ENCODE assay signal across 2 cellular contexts in the genomic region with DNA sequence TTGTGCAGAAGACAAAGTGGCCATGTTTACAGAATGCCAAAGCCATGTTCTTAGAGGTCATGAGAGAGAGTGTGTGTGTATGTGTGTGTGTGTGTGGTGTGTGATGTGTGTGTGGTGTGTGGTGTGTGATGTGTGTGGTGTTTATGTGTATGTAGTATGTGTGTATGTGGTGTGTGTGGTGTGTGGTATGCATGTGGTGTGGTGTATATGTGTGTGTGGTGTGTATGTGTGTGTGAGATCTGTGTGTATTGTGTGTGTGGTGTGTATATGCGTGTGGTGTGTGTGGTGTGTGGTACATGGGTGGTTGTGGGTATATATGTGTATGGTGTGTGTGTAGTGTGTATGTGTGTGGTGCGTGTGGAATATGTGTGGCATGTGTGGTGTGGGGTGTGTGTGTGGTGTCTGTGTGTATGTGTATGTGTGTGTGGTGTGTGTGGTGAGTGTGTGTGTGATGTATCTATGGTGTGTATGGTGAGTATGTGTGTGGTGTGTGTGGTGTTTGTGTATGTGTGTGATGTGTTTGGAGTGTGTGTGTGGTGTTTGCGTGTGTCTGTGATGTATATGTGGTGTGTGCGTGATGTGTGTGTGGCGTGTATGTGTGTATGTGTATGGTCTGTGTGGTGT.
TF ChIP-seq lines count a peak whose summit lies in the region.

No MANE protein-coding gene starts in this region.

TF ChIP-seq in IMR-90, 13 proteins besides CTCF, POLR2A, EP300 and RAD21:
- TF ChIP-seq MXI1 (IDR thresholded peaks at IDR 0.05; ENCODE audit: borderline replicate concordance, low read depth, low read length), result no peak
- TF ChIP-seq RFX5 (IDR thresholded peaks at IDR 0.05; ENCODE audit: low read depth, low read length), result no peak
- TF ChIP-seq, protein P1, sequence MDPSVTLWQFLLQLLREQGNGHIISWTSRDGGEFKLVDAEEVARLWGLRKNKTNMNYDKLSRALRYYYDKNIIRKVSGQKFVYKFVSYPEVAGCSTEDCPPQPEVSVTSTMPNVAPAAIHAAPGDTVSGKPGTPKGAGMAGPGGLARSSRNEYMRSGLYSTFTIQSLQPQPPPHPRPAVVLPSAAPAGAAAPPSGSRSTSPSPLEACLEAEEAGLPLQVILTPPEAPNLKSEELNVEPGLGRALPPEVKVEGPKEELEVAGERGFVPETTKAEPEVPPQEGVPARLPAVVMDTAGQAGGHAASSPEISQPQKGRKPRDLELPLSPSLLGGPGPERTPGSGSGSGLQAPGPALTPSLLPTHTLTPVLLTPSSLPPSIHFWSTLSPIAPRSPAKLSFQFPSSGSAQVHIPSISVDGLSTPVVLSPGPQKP (IDR thresholded peaks at IDR 0.05; ENCODE audit: borderline replicate concordance, low read depth, low read length), result no peak
- no peak for TF ChIP-seq NFE2L2 (IDR thresholded peaks at IDR 0.05; ENCODE audit: low read depth, low read length)

TF ChIP-seq in endothelial cell of umbilical vein, 7 proteins besides CTCF, POLR2A, EP300 and RAD21:
- TF ChIP-seq JUN (IDR thresholded peaks at IDR 0.05; ENCODE audit: borderline replicate concordance, insufficient read depth, insufficient read length, low read depth) (no peak), MYC (IDR thresholded peaks at IDR 0.05; ENCODE audit: low read depth, low read length) (no peak), FOS (IDR thresholded peaks at IDR 0.05; ENCODE audit: borderline replicate concordance, insufficient read depth, low read length) (no peak), POLR2AphosphoS5 (IDR thresholded peaks at IDR 0.05; ENCODE audit: insufficient read depth, low read depth, low read length) (no peak), EZH2 (IDR thresholded peaks at IDR 0.05; ENCODE audit: borderline replicate concordance, low read depth, low read length, severe bottlenecking) (no peak), GATA2 (IDR thresholded peaks at IDR 0.05; ENCODE audit: insufficient read depth, insufficient read length, low read depth, low read length) (no peak)
- TF ChIP-seq, protein P2, sequence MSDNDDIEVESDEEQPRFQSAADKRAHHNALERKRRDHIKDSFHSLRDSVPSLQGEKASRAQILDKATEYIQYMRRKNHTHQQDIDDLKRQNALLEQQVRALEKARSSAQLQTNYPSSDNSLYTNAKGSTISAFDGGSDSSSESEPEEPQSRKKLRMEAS (IDR thresholded peaks at IDR 0.05; ENCODE audit: insufficient read depth, insufficient read length), result no peak
